35 cellular contexts compared by ENCODE assay signal in the genomic region with DNA sequence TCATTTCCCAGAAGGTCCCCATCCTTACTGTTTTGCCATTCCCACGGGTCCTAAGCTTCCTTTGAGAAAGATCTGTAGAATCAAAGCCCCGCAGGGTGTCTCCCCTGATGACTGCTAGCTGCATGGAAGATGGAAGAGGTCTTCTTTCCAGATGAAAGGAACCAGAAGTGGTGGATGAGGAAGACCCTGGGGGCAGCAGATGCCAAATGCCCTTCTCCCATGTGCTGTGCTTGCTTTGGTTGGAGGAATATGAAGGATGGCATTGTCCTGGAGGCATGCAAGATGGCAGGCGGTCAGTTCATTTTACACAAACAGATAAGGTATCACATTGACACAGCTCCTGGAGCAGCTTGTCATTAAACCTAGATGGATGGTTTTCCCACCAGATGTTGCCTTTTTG. TPM values are rescaled to one million over a fixed set of nuclear protein-coding genes. Genes with fewer than 3 reads are reported as not detected.
"Had no signal": no experiment of that assay in that cellular context is flagged by ENCODE, and none has a peak within 500 bp of the region (broad histone marks: within the 10 kb centered on the region; RNA-seq: fewer than 3 reads in every experiment).

No MANE protein-coding gene starts in this region.

- H3K4me2 ChIP-seq: smooth muscle cell had no signal

- H3K4me1 ChIP-seq: left lung, lower lobe of right lung, pancreas, prostate gland, tibial nerve, uterus had no signal

- H3K27ac Mint-ChIP-seq: immature natural killer cell; mesothelial cell of epicardium; naive B cell; natural killer cell treated with Interleukin-12 subunit alpha and Interleukin-12 subunit beta and Interleukin-15 and Interleukin-18, amount 100 ng/mL, for 72 hours; stimulated activated memory B cell treated with anti-CD40 and anti-IgM and Interleukin-4, amounts not matched to agents 10 μg/mL and 1 μg/mL and 100 μg/mL, for 72 hours; stimulated activated naive CD8-positive, alpha-beta T cell treated with anti-CD3 and anti-CD28 coated beads, Interleukin-15, amount 100 ng/mL, for 72 hours; type B pancreatic cell had no signal

- H3K4me3 Mint-ChIP-seq: immature natural killer cell; mesothelial cell of epicardium; naive B cell; natural killer cell treated with Interleukin-12 subunit alpha and Interleukin-12 subunit beta and Interleukin-15 and Interleukin-18, amount 100 ng/mL, for 72 hours; stimulated activated memory B cell treated with anti-CD40 and anti-IgM and Interleukin-4, amounts not matched to agents 10 μg/mL and 1 μg/mL and 100 μg/mL, for 72 hours; stimulated activated naive CD8-positive, alpha-beta T cell treated with anti-CD3 and anti-CD28 coated beads, Interleukin-15, amount 100 ng/mL, for 72 hours; type B pancreatic cell had no signal

- FAIRE-seq: islet of Langerhans, kidney, pancreas had no signal

- H3K9me3 Mint-ChIP-seq: natural killer cell treated with Interleukin-12 subunit alpha and Interleukin-12 subunit beta and Interleukin-15 and Interleukin-18, amount 100 ng/mL, for 72 hours; stimulated activated naive CD8-positive, alpha-beta T cell treated with anti-CD3 and anti-CD28 coated beads, Interleukin-15, amount 100 ng/mL, for 72 hours had no signal

- H3K27ac ChIP-seq: left lung, lower lobe of right lung, pancreas, prostate gland, tibial nerve, uterus had no signal

- ATAC-seq: left colon; left lung; lower lobe of right lung; natural killer cell treated with Interleukin-12 subunit alpha and Interleukin-12 subunit beta and Interleukin-15 and Interleukin-18, amount 100 ng/mL, for 72 hours; pancreas; right cardiac atrium; stimulated activated memory B cell treated with anti-CD40 and anti-IgM and Interleukin-4, amounts not matched to agents 10 μg/mL and 1 μg/mL and 100 μg/mL, for 72 hours; stimulated activated naive CD8-positive, alpha-beta T cell treated with anti-CD3 and anti-CD28 coated beads, Interleukin-15, amount 100 ng/mL, for 72 hours had no signal

- H3K4me3 ChIP-seq: left lung, lower lobe of right lung, pancreas, prostate gland, smooth muscle cell, tibial nerve, uterus had no signal

- H3K4me1 Mint-ChIP-seq: immature natural killer cell; stimulated activated memory B cell treated with anti-CD40 and anti-IgM and Interleukin-4, amounts not matched to agents 10 μg/mL and 1 μg/mL and 100 μg/mL, for 72 hours had no signal

- H3K9me3 ChIP-seq: left lung, lower lobe of right lung, pancreas, prostate gland, tibial nerve, uterus had no signal

- H3K27me3 ChIP-seq: left lung, pancreas, tibial nerve, uterus had no signal

- DNase-seq: hypothalamus; immature natural killer cell; kidney; left colon; left lung; lower lobe of right lung; mammary epithelial cell; mesenchymal stem cell; naive B cell; pancreas; posterior cingulate gyrus; retina; right cardiac atrium; stimulated activated CD4-positive, alpha-beta T cell treated with anti-CD3 and anti-CD28 coated beads, Interleukin-1b, Interleukin-23, amount 100 ng/mL, for 48 hours; stimulated activated CD4-positive, alpha-beta T cell treated with anti-CD3 and anti-CD28 coated beads, Interleukin-2, amount 100 ng/mL, for 48 hours; stimulated activated CD4-positive, alpha-beta T cell treated with anti-CD3 and anti-CD28 coated beads, Interleukin-4, amount 100 ng/mL, for 4 hours; stimulated activated CD8-positive, alpha-beta memory T cell treated with anti-CD3 and anti-CD28 coated beads, Interleukin-4, amount 100 ng/mL, for 48 hours; stimulated activated naive CD4-positive, alpha-beta T cell treated with Interleukin-2 at 50 U/mL for 16 hours; stimulated activated naive CD8-positive, alpha-beta T cell treated with anti-CD3 and anti-CD28 coated beads, Interleukin-15, amount 100 ng/mL, for 72 hours; substantia nigra; uterus had no signal

- H3K36me3 Mint-ChIP-seq: immature natural killer cell; naive B cell; natural killer cell treated with Interleukin-12 subunit alpha and Interleukin-12 subunit beta and Interleukin-15 and Interleukin-18, amount 100 ng/mL, for 72 hours; stimulated activated memory B cell treated with anti-CD40 and anti-IgM and Interleukin-4, amounts not matched to agents 10 μg/mL and 1 μg/mL and 100 μg/mL, for 72 hours had no signal

- H3K36me3 ChIP-seq: left lung, lower lobe of right lung, prostate gland, uterus had no signal

RNA-seq across cellular contexts. Expression of gene CER1, which starts 25.8 kb away (rescaled TPM):
- total RNA-seq: kidney; left colon; left lung; liver; lower lobe of right lung; mammary epithelial cell; mononuclear cell; natural killer cell treated with Interleukin-12 subunit alpha and Interleukin-12 subunit beta and Interleukin-15 and Interleukin-18, amount 100 ng/mL, for 72 hours; pancreas; prostate gland; right cardiac atrium; skeletal muscle tissue; temporal lobe; ureter had no signal
- polyA plus RNA-seq: immature natural killer cell, liver, mammary epithelial cell, neural cell, right cardiac atrium, smooth muscle cell had no signal
